ENCODE assay signal across 23 cellular contexts in genomic region chr15:79221696-79222095, GRCh38.
A peak's percentile ranks its signal among the peaks of the same experiment; 100 is the strongest.
DNase-seq lines count a peak whose midpoint lies in the region; ATAC-seq, FAIRE-seq and TF ChIP-seq lines count a peak whose summit lies in the region.
"Had no signal": no experiment of that assay in that cellular context is flagged by ENCODE, and none has a peak within 500 bp of the region (broad histone marks: within the 10 kb centered on the region; RNA-seq: fewer than 3 reads in every experiment).

No MANE protein-coding gene starts in this region.

- H3K36me3 ChIP-seq in breast epithelium (no peaks in the 10 kb centered on the region), osteoblast (ENCODE audit: insufficient read depth, low read length) (no peaks in the 10 kb centered on the region)

- H3K27ac ChIP-seq in breast epithelium, result no peak overlapping the region
- no peak overlapping the region for H3K27ac ChIP-seq in osteoblast (ENCODE audit: low read depth, low read length)
- H3K27ac ChIP-seq: C4-2B had no signal

- H3K4me2 ChIP-seq in osteoblast (ENCODE audit: insufficient read depth, low read length), result no peak overlapping the region
- H3K4me2 ChIP-seq: SK-N-SH had no signal

- TF ChIP-seq POLR2A in breast epithelium (IDR thresholded peaks at IDR 0.05), result no peak

- H3K27me3 ChIP-seq in breast epithelium, result peaks cover 0 to 9% of the 10 kb centered on the region in 2 donors
- no peaks in the 10 kb centered on the region for H3K27me3 ChIP-seq in osteoblast (ENCODE audit: insufficient read depth, low read length)

- ATAC-seq in HG03025 (IDR thresholded peaks at IDR 0.05; ENCODE audit: low FRiP score, unreplicated experiment), result no peak
- ATAC-seq in GM21737 (IDR thresholded peaks at IDR 0.05; ENCODE audit: unreplicated experiment), result no peak

- no peaks in the 10 kb centered on the region for H3K79me2 ChIP-seq in osteoblast (ENCODE audit: insufficient read depth, low read length)

- H2AFZ ChIP-seq in osteoblast (ENCODE audit: low read length), result no peak overlapping the region

- intact Hi-C loops in breast epithelium (cut with DNase I; ENCODE audit: low total_unique reads), result no loop called here

- no peak for FAIRE-seq in RCC 7860 (lab: Jason Lieb, UNC)
- FAIRE-seq: A204.1, D721Med, H1 had no signal

- DNase-seq in T47D (ENCODE audit: low read depth in 1 of 2, low spot score in 1 of 2) (peak; percentile 34 to 81), breast epithelium (ENCODE audit: low spot score in 2 of 2) (no peak), epithelial cell of esophagus (ENCODE audit: low read depth) (peak; percentile 55), osteoblast (ENCODE audit: insufficient read length, low spot score, missing footprints) (peak; percentile 59), RCC 7860 (ENCODE audit: low spot score) (no peak)
- DNase-seq: CD8-positive, alpha-beta memory T cell; DMS53; GF-D8; Karpas-422; NCI-H1417 treated with DMSO at 0.1 percent for 48 hours; NCI-H187 treated with DMSO at 0.1 percent for 48 hours; NCI-H2107; NCI-H446; NCI-H526 treated with DMSO at 0.1 percent for 48 hours; OCI-M1; SHP77; SK-N-SH had no signal

- in situ Hi-C loops in T47D (cut with HindIII; ENCODE audit: low pct_unique_long_range_greater_than_20kb, low sequenced_read_pairs), result no loop called here

- no peaks in the 10 kb centered on the region for H4K20me1 ChIP-seq in osteoblast (ENCODE audit: insufficient read depth, low read length)

- H3K4me3 ChIP-seq in breast epithelium, result no peak overlapping the region
- H3K4me3 ChIP-seq in epithelial cell of esophagus (ENCODE audit: low read length), result no peak overlapping the region
- H3K4me3 ChIP-seq in osteoblast (ENCODE audit: insufficient read depth, low read length), result no peak overlapping the region

- H3K9me3 ChIP-seq in breast epithelium (peaks cover 6 to 7% of the 10 kb centered on the region in 2 donors), osteoblast (ENCODE audit: low read depth, low read length) (no peaks in the 10 kb centered on the region)
- H3K9me3 ChIP-seq: SK-N-SH had no signal

- TF ChIP-seq CTCF in breast epithelium (IDR thresholded peaks at IDR 0.05) (no peak), epithelial cell of esophagus (IDR thresholded peaks at IDR 0.05; ENCODE audit: insufficient read depth, low read depth, low read length, missing control alignments) (no peak), osteoblast (IDR thresholded peaks at IDR 0.05; ENCODE audit: extremely low read depth, low read depth, low read length) (no peak)

- H3K4me1 ChIP-seq in breast epithelium (no peaks in the 10 kb centered on the region), osteoblast (ENCODE audit: insufficient read depth, low read length) (no peaks in the 10 kb centered on the region)

Comparison
In these comparisons a context has a peak if more than half of its experiments do, and no peak if none do; other contexts are left out.
1. DNase-seq: peak in T47D (2 of 2), epithelial cell of esophagus (single experiment) and osteoblast (single experiment); none in breast epithelium (0 of 2) and RCC 7860 (single experiment).